Comparison of ENCODE assay signal across 16 cellular contexts in the genomic region with DNA sequence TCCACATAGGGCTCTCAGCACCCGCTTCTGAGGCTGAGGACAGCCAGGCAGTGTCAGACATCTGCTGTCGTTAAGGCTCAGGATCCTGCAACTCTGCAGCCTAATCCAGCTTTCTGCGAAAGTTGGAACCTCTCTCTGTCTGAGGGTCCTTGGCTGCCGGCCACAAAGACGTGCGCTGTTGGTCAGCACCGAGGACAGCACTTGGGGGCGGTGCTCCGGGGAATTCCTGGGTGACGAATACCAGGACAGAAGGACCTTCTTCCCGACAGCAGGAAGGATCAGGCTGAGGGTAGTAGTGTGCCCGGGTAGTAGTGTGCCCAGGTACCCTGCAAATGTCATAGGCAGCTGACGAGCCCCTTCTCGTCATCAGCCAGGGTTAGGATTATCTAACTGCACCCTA. TPM values are rescaled to one million over a fixed set of nuclear protein-coding genes. Genes with fewer than 3 reads are reported as not detected.
DNase-seq lines count a peak whose midpoint lies in the region; ATAC-seq, FAIRE-seq and TF ChIP-seq lines count a peak whose summit lies in the region.
"Had no signal": no experiment of that assay in that cellular context is flagged by ENCODE, and none has a peak within 500 bp of the region (broad histone marks: within the 10 kb centered on the region; RNA-seq: fewer than 3 reads in every experiment).

No MANE protein-coding gene starts in this region.

- H3K4me1 ChIP-seq in HCT116 (ENCODE audit: control insufficient read depth in 1 of 2, insufficient read depth in 2 of 2, low read length in 2 of 2): peaks cover 8 to 15% of the 10 kb centered on the region in 2 experiments
- H3K4me1 ChIP-seq in K562 (replicated peaks in 1 of 2; ENCODE audit: control insufficient read depth in 2 of 2, insufficient read depth in 2 of 2, low read length in 2 of 2): peaks cover 8 to 10% of the 10 kb centered on the region in 2 experiments; a peak in 4 of 5 replicates
- peaks cover 15% of the 10 kb centered on the region for H3K4me1 ChIP-seq in CD8-positive, alpha-beta T cell (ENCODE audit: insufficient read depth, low read length)
- H3K4me1 ChIP-seq: adrenal gland, testis had no signal

- H3K27ac Mint-ChIP-seq in CD8-positive, alpha-beta T cell: no peak overlapping the region
- H3K27ac Mint-ChIP-seq: activated T-helper 1 cell treated with anti-CD3 and anti-CD28 coated beads, Interleukin-12 subunit alpha, Interleukin-12 subunit beta, Interleukin-2, Interleukin-4 antibody, amounts not matched to agents 30 ng/mL and 10 ng/mL and 1 ng/mL, durations not matched to agents 14 hours and 24 hours and 36 hours had no signal

- no peak overlapping the region for H3K4me3 ChIP-seq in HCT116 (replicated peaks in 1 of 2; ENCODE audit: low read depth in 1 of 2, low read length in 2 of 2)
- H3K4me3 ChIP-seq in K562: no peak overlapping the region
- no peak overlapping the region for H3K4me3 ChIP-seq in CD8-positive, alpha-beta T cell (ENCODE audit: low read depth, low read length)
- H3K4me3 ChIP-seq: adrenal gland, testis had no signal

- TF ChIP-seq RAD21 in HCT116 (IDR thresholded peaks at IDR 0.05; ENCODE audit: low read depth) (no peak), K562 (CRISPR knock-in tag; conservative IDR thresholded peaks at IDR 0.05 in 1 of 2, IDR thresholded peaks at IDR 0.05 in 1 of 2) (no peak)

- H3K27me3 Mint-ChIP-seq in CD8-positive, alpha-beta T cell (ENCODE audit: low read depth): peaks cover 3% of the 10 kb centered on the region

- no peaks in the 10 kb centered on the region for H3K9me1 ChIP-seq in K562 (ENCODE audit: control insufficient read depth, insufficient read depth, low read length)

- H3K36me3 Mint-ChIP-seq in CD8-positive, alpha-beta T cell: no peaks in the 10 kb centered on the region

- H3K27me3 ChIP-seq in HCT116 (ENCODE audit: insufficient read depth, low read length) (peaks cover 4% of the 10 kb centered on the region), K562 (ENCODE audit: control insufficient read depth in 2 of 2, insufficient read depth in 2 of 2, low read length in 2 of 2) (peaks cover 3 to 8% of the 10 kb centered on the region in 2 experiments; a peak in 2 of 5 replicates)
- H3K27me3 ChIP-seq in CD8-positive, alpha-beta T cell (ENCODE audit: insufficient read depth, low read length): no peaks in the 10 kb centered on the region
- H3K27me3 ChIP-seq: testis had no signal

- no peak overlapping the region for H3K9ac ChIP-seq in HCT116 (ENCODE audit: low read length)
- no peak overlapping the region for H3K9ac ChIP-seq in K562 (ENCODE audit: insufficient read depth in 1 of 2, low read depth in 2 of 2, low read length in 2 of 2)

- no peak overlapping the region for H3K27ac ChIP-seq in HCT116 (ENCODE audit: low read depth, low read length)
- no peak overlapping the region for H3K27ac ChIP-seq in K562 (ENCODE audit: extremely low read depth, low read depth, low read length)
- H3K27ac ChIP-seq in CD8-positive, alpha-beta T cell (ENCODE audit: low read depth, low read length): no peak overlapping the region
- H3K27ac ChIP-seq: adrenal gland, testis, VCaP had no signal

- H4K20me1 ChIP-seq in HCT116 (ENCODE audit: insufficient read depth) (no peaks in the 10 kb centered on the region), K562 (replicated peaks; ENCODE audit: control insufficient read depth, insufficient read depth, low read length) (no peaks in the 10 kb centered on the region)

- ATAC-seq in HCT116 (no peak), K562 (peak; percentile 43; the same call in 2 of the 3 replicates)
- ATAC-seq in CD8-positive, alpha-beta T cell: no peak

- H3K4me2 ChIP-seq in HCT116 (ENCODE audit: low read length) (no peak overlapping the region), K562 (ENCODE audit: insufficient read depth, low read length) (no peak overlapping the region)

- H3K79me2 ChIP-seq in HCT116 (ENCODE audit: insufficient read depth, low read length) (no peaks in the 10 kb centered on the region), K562 (ENCODE audit: control insufficient read depth, insufficient read depth, low read length) (no peaks in the 10 kb centered on the region)

- H3K9me3 ChIP-seq in HCT116 (ENCODE audit: control insufficient read depth in 1 of 2, insufficient read depth in 1 of 2, low read depth in 1 of 2, low read length in 2 of 2) (no peaks in the 10 kb centered on the region), K562 (replicated peaks; ENCODE audit: control insufficient read depth, insufficient read depth, low read depth, low read length) (no peaks in the 10 kb centered on the region)
- H3K9me3 ChIP-seq in CD8-positive, alpha-beta T cell (ENCODE audit: low read length): no peaks in the 10 kb centered on the region
- H3K9me3 ChIP-seq: adrenal gland, testis had no signal

- H3K4me3 Mint-ChIP-seq in CD8-positive, alpha-beta T cell: no peak overlapping the region
- H3K4me3 Mint-ChIP-seq: activated T-helper 1 cell treated with anti-CD3 and anti-CD28 coated beads, Interleukin-12 subunit alpha, Interleukin-12 subunit beta, Interleukin-2, Interleukin-4 antibody, amounts not matched to agents 30 ng/mL and 10 ng/mL and 1 ng/mL, durations not matched to agents 14 hours and 24 hours and 36 hours had no signal

- no peaks in the 10 kb centered on the region for H3K36me3 ChIP-seq in HCT116 (ENCODE audit: control insufficient read depth in 1 of 2, insufficient read depth in 2 of 2, low read length in 2 of 2)
- no peaks in the 10 kb centered on the region for H3K36me3 ChIP-seq in K562 (ENCODE audit: control insufficient read depth, insufficient read depth, low read length)
- H3K36me3 ChIP-seq in CD8-positive, alpha-beta T cell (ENCODE audit: insufficient read depth, low read length): no peaks in the 10 kb centered on the region
- H3K36me3 ChIP-seq: adrenal gland had no signal

- in situ Hi-C loops in K562 (cut with MboI): no loop called here

- 2% methylated on average over 14 of the region's 14 CpGs for WGBS in K562 (ENCODE audit: insufficient coverage, low coverage, missing lambda C conversion rate)

- peak; percentile 33 for DNase-seq in AG20443 (ENCODE audit: low spot score)
- DNase-seq in HCT116 (ENCODE audit: low read depth, low spot score): no peak
- DNase-seq in K562 (ENCODE audit: extremely low read depth in 1 of 4, low spot score in 3 of 4): peak; percentile 24 to 66 (median 44)
- DNase-seq in left kidney (ENCODE audit: low read depth, low spot score): peak; percentile 87
- no peak for DNase-seq in CD8-positive, alpha-beta T cell
- DNase-seq in NCI-H510A (lab: John Stamatoyannopoulos, UW): no peak
- no peak for DNase-seq in stimulated activated naive CD4-positive, alpha-beta T cell (lab: John Stamatoyannopoulos, UW)
- no peak for DNase-seq in posterior vena cava (ENCODE audit: low spot score)
- DNase-seq: DMS153; nucleus accumbens; stimulated activated CD4-positive, alpha-beta T cell treated with anti-CD3 and anti-CD28 coated beads, Interleukin-4, amount 100 ng/mL, for 4 hours; testis had no signal

- intact Hi-C loops in HCT116 (cut with micrococcal nuclease) (no loop called here), K562 (cut with micrococcal nuclease) (no loop called here), posterior vena cava (cut with DNase I) (no loop called here)
- intact Hi-C loops in CD8-positive, alpha-beta T cell (cut with DNase I, micrococcal nuclease): no loop called here

- FAIRE-seq in K562 (lab: Jason Lieb, UNC): no peak
- FAIRE-seq: RCC 7860 had no signal

- no peak for TF ChIP-seq CTCF in HCT116 (IDR thresholded peaks at IDR 0.05 in 2 of 3, conservative IDR thresholded peaks at IDR 0.05 in 1 of 3; ENCODE audit: borderline replicate concordance in 1 of 3, insufficient read depth in 1 of 3, low read depth in 2 of 3, low read length in 2 of 3)
- TF ChIP-seq CTCF in K562 (IDR thresholded peaks at IDR 0.05 in 2 of 3, conservative IDR thresholded peaks at IDR 0.05 in 1 of 3; ENCODE audit: insufficient read depth in 2 of 3, low read depth in 1 of 3, low read length in 3 of 3): no peak
- no peak for TF ChIP-seq CTCF in CD8-positive, alpha-beta T cell (IDR thresholded peaks at IDR 0.05)

- CTCF ChIA-PET in HCT116 (lab: Charles Lee) (no interaction called here), K562 (lab: Yijun Ruan, JAX; ENCODE audit: low intra/inter-chr PET ratio) (no interaction called here)
- CTCF ChIA-PET in CD8-positive, alpha-beta T cell (lab: Charles Lee): no interaction called here

- RAD21 ChIA-PET in HCT116 (lab: Charles Lee; ENCODE audit: low non-redundant PET in 1 of 2, low total read pairs in 2 of 2, uncharacterized antibody in 2 of 2, unreplicated experiment in 2 of 2): no interaction called here

- POLR2A ChIA-PET in HCT116 (lab: Charles Lee): no interaction called here
- POLR2A ChIA-PET in K562 (lab: Yijun Ruan, JAX): interaction anchor here (1.5 kb wide), 1 partner anchor 24 kb away, joined by 6 read pairs; no protein-coding TSS in a partner anchor
- POLR2A ChIA-PET in CD8-positive, alpha-beta T cell (lab: Charles Lee): no interaction called here

- no peaks in the 10 kb centered on the region for H3K9me3 Mint-ChIP-seq in CD8-positive, alpha-beta T cell
- H3K9me3 Mint-ChIP-seq: activated T-helper 1 cell treated with anti-CD3 and anti-CD28 coated beads, Interleukin-12 subunit alpha, Interleukin-12 subunit beta, Interleukin-2, Interleukin-4 antibody, amounts not matched to agents 30 ng/mL and 10 ng/mL and 1 ng/mL, durations not matched to agents 14 hours and 24 hours and 36 hours had no signal

- peaks cover 23% of the 10 kb centered on the region for H3K4me1 Mint-ChIP-seq in CD8-positive, alpha-beta T cell (ENCODE audit: low read depth)

- BruUV-seq in HCT116 (replicated peaks; lab: Mats Ljungman, UMichigan): no TSS peak
- BruUV-seq in K562 (replicated peaks; lab: Mats Ljungman, UMichigan): no TSS peak

- no peak for TF ChIP-seq EP300 in K562 (IDR thresholded peaks at IDR 0.05; ENCODE audit: low read length)

- TF ChIP-seq POLR2A in HCT116 (IDR thresholded peaks at IDR 0.05; ENCODE audit: borderline replicate concordance, extremely low read depth, insufficient read depth, insufficient read length) (no peak), K562 (conservative IDR thresholded peaks at IDR 0.05) (no peak)

- H3K9me2 ChIP-seq in HCT116 (ENCODE audit: insufficient read depth): no peaks in the 10 kb centered on the region

- H2AFZ ChIP-seq in HCT116 (ENCODE audit: low read depth, low read length, poor library complexity, severe bottlenecking) (no peak overlapping the region), K562 (ENCODE audit: low read depth, low read length) (no peak overlapping the region)

RNA-seq across cellular contexts. Expression of a gene that starts 16.0 kb away (rescaled TPM):
- total RNA-seq in HCT116 (2021; ENCODE audit: unreplicated experiment) (19.3 TPM), K562 (2014; rRNA removed) (29.7 and 32.0 TPM in 2 replicates), K562 (2014; rRNA removed; fragmentation: Illumina TruSeq; extraction: Trizol) (8.1 and 9.2 TPM in 2 replicates), K562 (2015; rRNA removed; fragmentation: Illumina TruSeq; extraction: Trizol) (9.8 and 10.2 TPM in 2 replicates), K562 (2021) (20.9 and 21.5 TPM in 2 replicates), posterior vena cava (1 to 10 TPM in 1 of 2 donors, under 1 TPM in 1; 0.81 to 1.1 TPM)
- 22.8 and 27.9 TPM in 2 replicates for polyA plus RNA-seq in HCT116 (2012)
- 16.2 and 38.5 TPM in 2 replicates for total RNA-seq in K562 (2011; cell fraction: chromatin; rRNA removed; ENCODE audit: low replicate concordance)
- total RNA-seq in K562 (2011; cell fraction: nucleolus; rRNA removed): 29.0 and 30.1 TPM in 2 replicates
- total RNA-seq in K562 (2011; cell fraction: nucleoplasm; rRNA removed): 17.3 and 19.3 TPM in 2 replicates
- polyA plus RNA-seq in K562 (2011; rRNA removed) (25.3 and 28.7 TPM in 2 replicates), K562 (2014; fragmentation: Illumina TruSeq; extraction: Trizol) (14.7 and 18.9 TPM in 2 replicates), K562 (2014; fragmentation: Nextera tagmentation; extraction: Ambion mirVana) (1 to 10 TPM; 1.6 to 2.9 TPM), K562 (2014; rRNA removed) (24.2 and 27.9 TPM in 2 replicates)
- polyA plus RNA-seq in K562 (2011; cell fraction: cytosol; rRNA removed): 27.5 and 49.3 TPM in 2 replicates
- polyA plus RNA-seq in K562 (2011; cell fraction: nucleus; rRNA removed): 38.8 and 68.7 TPM in 2 replicates
- polyA plus RNA-seq in K562 (2012): 7.4 and 13.1 TPM in 2 replicates
- 9.3 and 18.5 TPM in 2 replicates for polyA minus RNA-seq in K562 (2011; rRNA and poly(A)+ RNA removed)
- polyA minus RNA-seq in K562 (2011; cell fraction: cytosol; rRNA and poly(A)+ RNA removed): 19.4 and 20.6 TPM in 2 replicates
- 21.3 TPM in 2 replicates for polyA minus RNA-seq in K562 (2011; cell fraction: nucleus; rRNA and poly(A)+ RNA removed)
- 1 to 10 TPM in 1 of 2 experiments, under 1 TPM in 1; 0.92 to 1.0 TPM for total RNA-seq in CD8-positive, alpha-beta T cell

Comparison
In these comparisons a context has a peak if more than half of its experiments do, and no peak if none do; other contexts are left out.
1. DNase-seq: peak in AG20443 (single experiment), K562 (4 of 4) and left kidney (single experiment); none in HCT116 (single experiment), CD8-positive, alpha-beta T cell (0 of 7), NCI-H510A (single experiment), stimulated activated naive CD4-positive, alpha-beta T cell (0 of 6) and posterior vena cava (single experiment).